In the genomic region with DNA sequence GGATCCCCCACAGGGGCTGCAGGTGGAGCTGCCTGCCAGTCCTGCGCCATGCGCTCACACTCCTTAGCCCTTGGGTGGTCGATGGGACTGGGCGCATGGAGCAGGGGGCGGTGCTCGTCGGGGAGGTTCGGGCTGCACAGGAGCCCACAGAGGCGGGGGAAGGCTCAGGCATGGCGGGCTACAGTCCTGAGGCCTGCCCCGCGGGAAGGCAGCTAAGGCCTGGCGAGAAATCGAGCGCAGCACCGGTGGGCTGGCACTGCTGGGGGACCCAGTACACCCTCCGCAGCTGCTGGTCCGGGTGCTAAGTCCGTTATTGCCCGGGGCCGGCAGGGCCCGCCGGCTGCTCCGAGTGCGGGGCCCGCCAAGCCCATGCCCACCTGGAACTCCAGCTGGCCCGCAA, we compare ENCODE assay signal across 7 cellular contexts.
A peak's percentile ranks its signal among the peaks of the same experiment; 100 is the strongest.
DNase-seq lines count a peak whose midpoint lies in the region; ATAC-seq, FAIRE-seq and TF ChIP-seq lines count a peak whose summit lies in the region.
"Not testable (repeated sequence)": the region's sequence is repeated elsewhere in the genome, so short reads cannot be mapped to it uniquely, and the experiment has no call there.

No MANE protein-coding gene starts in this region.

- intact Hi-C loops in kidney (cut with DNase I); lower lobe of right lung (cut with DNase I); posterior vena cava (cut with DNase I); spleen (cut with DNase I; ENCODE audit: low total_unique reads); testis (cut with DNase I; ENCODE audit: low total_unique reads): not testable (repeated sequence)

- not testable (repeated sequence) for H3K27ac Mint-ChIP-seq in chondrocyte (ENCODE audit: unreplicated experiment); glutamatergic neuron (ENCODE audit: unreplicated experiment)

- H3K4me3 Mint-ChIP-seq in chondrocyte (ENCODE audit: unreplicated experiment); glutamatergic neuron (ENCODE audit: unreplicated experiment): not testable (repeated sequence)

- not testable (repeated sequence) for H3K9ac ChIP-seq in kidney (ENCODE audit: low read length in 2 of 2)

- H3K4me1 Mint-ChIP-seq in chondrocyte (ENCODE audit: low read depth) = peaks cover 11% of the 10 kb centered on the region
- not testable (repeated sequence) for H3K4me1 Mint-ChIP-seq in glutamatergic neuron (ENCODE audit: low read depth, unreplicated experiment)

- not testable (repeated sequence) for TF ChIP-seq POLR2A in spleen (IDR thresholded peaks at IDR 0.05); testis (IDR thresholded peaks at IDR 0.05)

- not testable (repeated sequence) for H3K4me1 ChIP-seq in kidney (ENCODE audit: control insufficient read depth in 1 of 2, insufficient read depth in 1 of 2, low read depth in 1 of 2, low read length in 2 of 2); lower lobe of right lung; spleen; testis

- WGBS in spleen, 5 donors = 91 to 96% (median 94%) methylated on average over 16 to 27 of the region's 27 CpGs
- WGBS in testis, 2 donors = 53 to 84% methylated on average over 3 to 27 of the region's 27 CpGs

- not testable (repeated sequence) for H3K36me3 Mint-ChIP-seq in chondrocyte (ENCODE audit: low read depth); glutamatergic neuron (ENCODE audit: unreplicated experiment)

- not testable (repeated sequence) for H3K27me3 ChIP-seq in lower lobe of right lung (ENCODE audit: low read depth); spleen (replicated peaks in 1 of 7); testis

- H3K27ac ChIP-seq in kidney (ENCODE audit: low read depth in 2 of 2, low read length in 2 of 2); lower lobe of right lung; spleen; testis: not testable (repeated sequence)

- H3K27me3 Mint-ChIP-seq in chondrocyte (ENCODE audit: low read depth); glutamatergic neuron (ENCODE audit: unreplicated experiment): not testable (repeated sequence)

- H3K9me3 Mint-ChIP-seq in chondrocyte (ENCODE audit: low read depth) = peaks cover 17% of the 10 kb centered on the region
- H3K9me3 Mint-ChIP-seq in glutamatergic neuron (ENCODE audit: unreplicated experiment) = not testable (repeated sequence)

- H3K9me3 ChIP-seq in kidney (ENCODE audit: control insufficient read depth in 1 of 2, low read length in 2 of 2); lower lobe of right lung; testis: not testable (repeated sequence)
- H3K9me3 ChIP-seq in spleen = peaks cover 0 to 21% (median 3%) of the 10 kb centered on the region in 8 donors

- H3K36me3 ChIP-seq in kidney (ENCODE audit: control insufficient read depth in 1 of 2, insufficient read depth in 2 of 2, low read length in 2 of 2); lower lobe of right lung; spleen; testis (ENCODE audit: low read depth, missing control alignments): not testable (repeated sequence)

- H3K4me3 ChIP-seq in kidney (ENCODE audit: low read length in 2 of 2); lower lobe of right lung; spleen: not testable (repeated sequence)
- H3K4me3 ChIP-seq in testis = peak overlapping the region in 1 of 2 donors; percentile 23

- DNase-seq in chondrocyte (ENCODE audit: low spot score) (peak; percentile 67), glutamatergic neuron (peak; percentile 11), kidney (peak; percentile 64), lower lobe of right lung (peak; percentile 34), posterior vena cava (ENCODE audit: low spot score) (peak; percentile 62), spleen (peak; percentile 59), testis (peak; percentile 13)

- FAIRE-seq in kidney (lab: Jason Lieb, UNC) = not testable (repeated sequence)

- not testable (repeated sequence) for TF ChIP-seq CTCF in chondrocyte (IDR thresholded peaks at IDR 0.05); glutamatergic neuron (IDR thresholded peaks at IDR 0.05; ENCODE audit: partially characterized antibody, unreplicated experiment); kidney (IDR thresholded peaks at IDR 0.05; ENCODE audit: borderline replicate concordance, extremely low read depth, insufficient read depth); lower lobe of right lung (IDR thresholded peaks at IDR 0.05); spleen (IDR thresholded peaks at IDR 0.05 in 8 of 11, conservative IDR thresholded peaks at IDR 0.05 in 3 of 11); testis (IDR thresholded peaks at IDR 0.05)

- ATAC-seq in lower lobe of right lung = not testable (repeated sequence)

Comparison
In these comparisons a context has a peak if more than half of its experiments do, and no peak if none do; other contexts are left out.
1. DNase-seq: peak in every context shown above with its lines; median percentile 67 in chondrocyte; 64 in kidney; 62 in posterior vena cava; 59 in spleen; 34 in lower lobe of right lung; 13 in testis; 11 in glutamatergic neuron.